ENCODE assay signal across 23 cellular contexts in the genomic region with DNA sequence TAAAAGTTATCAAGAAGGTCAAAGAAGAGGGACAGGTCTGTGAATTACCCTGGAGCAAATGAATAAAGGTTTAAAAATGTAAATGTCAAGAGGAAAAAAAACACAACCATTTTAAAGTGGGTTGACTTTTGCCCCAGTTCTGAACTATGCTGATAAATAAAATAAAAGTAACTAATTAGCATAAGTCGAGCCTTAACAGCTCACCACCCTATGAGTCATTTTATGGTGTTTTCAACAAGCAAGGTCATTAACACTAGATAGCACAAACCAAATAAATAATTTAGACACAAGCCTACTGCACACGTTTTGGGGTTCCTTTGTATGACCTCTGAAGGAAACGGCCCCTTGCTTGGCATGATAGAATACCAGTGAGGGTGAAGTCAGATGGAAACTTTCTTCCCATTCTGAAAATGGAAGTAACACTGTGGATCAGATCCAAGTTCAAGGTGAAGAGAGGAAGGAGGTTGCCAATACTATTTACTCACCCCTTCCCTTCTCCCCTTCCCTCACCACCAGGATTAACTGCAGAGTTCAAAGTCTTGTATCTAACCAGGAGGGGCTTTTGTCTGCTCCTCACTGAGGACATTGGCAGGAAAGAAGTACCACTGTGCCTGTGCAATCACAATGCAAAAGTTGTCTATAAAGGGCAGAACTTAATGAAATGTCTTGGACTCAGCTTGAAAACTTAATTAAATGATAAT.
A peak's percentile ranks its signal among the peaks of the same experiment; 100 is the strongest.
DNase-seq lines count a peak whose midpoint lies in the region; ATAC-seq, FAIRE-seq and TF ChIP-seq lines count a peak whose summit lies in the region.
"Had no signal": no experiment of that assay in that cellular context is flagged by ENCODE, and none has a peak within 500 bp of the region (broad histone marks: within the 10 kb centered on the region; RNA-seq: fewer than 3 reads in every experiment).

No MANE protein-coding gene starts in this region.

- TF ChIP-seq EP300 in suprapubic skin (IDR thresholded peaks at IDR 0.05), result no peak

- no peak for FAIRE-seq in frontal cortex (lab: Jason Lieb, UNC)
- FAIRE-seq: colon, keratinocyte had no signal

- no peak overlapping the region for H3K4me3 Mint-ChIP-seq in endodermal cell
- H3K4me3 Mint-ChIP-seq: activated CD8-positive, alpha-beta T cell treated with anti-CD3 and anti-CD28 coated beads for 36 hours had no signal

- H2AK5ac ChIP-seq in mesenchymal stem cell (ENCODE audit: low read length, severe bottlenecking), result no peak overlapping the region

- H3K79me1 ChIP-seq in mesenchymal stem cell (replicated peaks; ENCODE audit: low read length, poor library complexity, severe bottlenecking), result no peaks in the 10 kb centered on the region

- no peak overlapping the region for H3K18ac ChIP-seq in mesenchymal stem cell (ENCODE audit: low read depth in 1 of 2, low read length in 2 of 2)

- H3K27ac ChIP-seq in endodermal cell (ENCODE audit: low read depth, low read length), result no peak overlapping the region
- H3K27ac ChIP-seq in mesenchymal stem cell (ENCODE audit: low read length, poor library complexity, severe bottlenecking), result no peak overlapping the region
- H3K27ac ChIP-seq in suprapubic skin, result no peak overlapping the region
- H3K27ac ChIP-seq: BLaER1 treated with 17β-estradiol and CSF1 and Interleukin-3, amounts not matched to agents 10 nM and 100 nM; brain microvascular endothelial cell; esophagus muscularis mucosa; upper lobe of right lung had no signal

- H3K9me3 ChIP-seq in endodermal cell (ENCODE audit: control insufficient read depth, low read length) (no peaks in the 10 kb centered on the region), mesenchymal stem cell (ENCODE audit: control insufficient read depth, low read length) (no peaks in the 10 kb centered on the region), suprapubic skin (no peaks in the 10 kb centered on the region)
- H3K9me3 ChIP-seq: BLaER1 treated with 17β-estradiol and CSF1 and Interleukin-3, amounts not matched to agents 10 nM and 100 nM; esophagus muscularis mucosa; upper lobe of right lung had no signal

- H2AFZ ChIP-seq in mesenchymal stem cell (ENCODE audit: low read depth, low read length), result no peak overlapping the region

- no peak overlapping the region for H3K4ac ChIP-seq in mesenchymal stem cell (ENCODE audit: low read depth in 1 of 2, low read length in 2 of 2)

- WGBS in endodermal cell (ENCODE audit: insufficient coverage in 1 of 2, insufficient read length in 1 of 2), 2 experiments, result 83 to 90% methylated on average over 2 to 3 of the region's 3 CpGs
- WGBS in mesenchymal stem cell, result 33% methylated on average over 3 of the region's 3 CpGs
- WGBS in suprapubic skin, result 31% methylated on average over 3 of the region's 3 CpGs

- H3K4me2 ChIP-seq in mesenchymal stem cell (ENCODE audit: low read length, poor library complexity, severe bottlenecking), result no peak overlapping the region

- TF ChIP-seq CTCF in endodermal cell (conservative IDR thresholded peaks at IDR 0.05), result peak; percentile 22
- TF ChIP-seq CTCF in suprapubic skin (IDR thresholded peaks at IDR 0.05), result no peak

- no peaks in the 10 kb centered on the region for H3K27me3 Mint-ChIP-seq in endodermal cell (ENCODE audit: insufficient read depth)
- H3K27me3 Mint-ChIP-seq: activated CD8-positive, alpha-beta T cell treated with anti-CD3 and anti-CD28 coated beads for 36 hours had no signal

- ATAC-seq in HG03045 (IDR thresholded peaks at IDR 0.05; ENCODE audit: unreplicated experiment), result no peak
- ATAC-seq in HG03457 (IDR thresholded peaks at IDR 0.05; ENCODE audit: unreplicated experiment), result no peak
- ATAC-seq: activated CD8-positive, alpha-beta T cell treated with anti-CD3 and anti-CD28 coated beads for 36 hours had no signal

- no peak overlapping the region for H3K23ac ChIP-seq in mesenchymal stem cell (ENCODE audit: low read length in 2 of 2)

- H2BK12ac ChIP-seq in mesenchymal stem cell (ENCODE audit: low read length in 2 of 2), result no peak overlapping the region

- H3K9ac ChIP-seq in endodermal cell (ENCODE audit: extremely low read depth, low read length, poor library complexity, severe bottlenecking) (no peak overlapping the region), mesenchymal stem cell (ENCODE audit: low read length) (no peak overlapping the region)
- H3K9ac ChIP-seq: BLaER1 treated with 17β-estradiol and CSF1 and Interleukin-3, amounts not matched to agents 10 nM and 100 nM had no signal

- H3K27ac Mint-ChIP-seq in endodermal cell, result no peak overlapping the region
- H3K27ac Mint-ChIP-seq: activated CD8-positive, alpha-beta T cell treated with anti-CD3 and anti-CD28 coated beads for 36 hours had no signal

- H4K91ac ChIP-seq in mesenchymal stem cell (ENCODE audit: low read length), result no peak overlapping the region

- H2BK120ac ChIP-seq in mesenchymal stem cell (ENCODE audit: low read depth, low read length), result no peak overlapping the region

- H3K14ac ChIP-seq in mesenchymal stem cell (ENCODE audit: low read length in 2 of 2), result no peak overlapping the region

- H3K4me3 ChIP-seq in endodermal cell (ENCODE audit: low read length), result no peak overlapping the region
- no peak overlapping the region for H3K4me3 ChIP-seq in mesenchymal stem cell (ENCODE audit: insufficient read depth in 1 of 2, low read depth in 1 of 2, low read length in 2 of 2)
- H3K4me3 ChIP-seq in suprapubic skin, result no peak overlapping the region
- H3K4me3 ChIP-seq: BLaER1 treated with 17β-estradiol and CSF1 and Interleukin-3, amounts not matched to agents 10 nM and 100 nM; esophagus muscularis mucosa; upper lobe of right lung had no signal

- H3K27me3 ChIP-seq in endodermal cell (ENCODE audit: control insufficient read depth, insufficient read depth, low read length, poor library complexity, severe bottlenecking) (no peaks in the 10 kb centered on the region), mesenchymal stem cell (ENCODE audit: control insufficient read depth in 1 of 2, insufficient read depth in 1 of 2, low read length in 2 of 2) (peaks cover 0 to 9% of the 10 kb centered on the region in 2 experiments), suprapubic skin (no peaks in the 10 kb centered on the region)
- H3K27me3 ChIP-seq: BLaER1 treated with 17β-estradiol and CSF1 and Interleukin-3, amounts not matched to agents 10 nM and 100 nM; brain microvascular endothelial cell; esophagus muscularis mucosa; upper lobe of right lung had no signal

- no peaks in the 10 kb centered on the region for H3K9me3 Mint-ChIP-seq in endodermal cell
- H3K9me3 Mint-ChIP-seq: activated CD8-positive, alpha-beta T cell treated with anti-CD3 and anti-CD28 coated beads for 36 hours had no signal

- H3K36me3 ChIP-seq in endodermal cell (ENCODE audit: control insufficient read depth, insufficient read depth, low read length) (no peaks in the 10 kb centered on the region), mesenchymal stem cell (ENCODE audit: control insufficient read depth in 1 of 2, insufficient read depth in 2 of 2, low read depth in 1 of 2, low read length in 2 of 2) (no peaks in the 10 kb centered on the region), suprapubic skin (no peaks in the 10 kb centered on the region)
- H3K36me3 ChIP-seq: BLaER1 treated with 17β-estradiol and CSF1 and Interleukin-3, amounts not matched to agents 10 nM and 100 nM; brain microvascular endothelial cell; esophagus muscularis mucosa; upper lobe of right lung had no signal

- DNase-seq in A172 (ENCODE audit: low spot score), result peak; percentile 11
- peak; percentile 2 for DNase-seq in M059J (ENCODE audit: low read depth)
- no peak for DNase-seq in endodermal cell
- peak; percentile 7 for DNase-seq in mesenchymal stem cell
- no peak for DNase-seq in suprapubic skin (ENCODE audit: low spot score in 2 of 2)
- DNase-seq in frontal cortex (ENCODE audit: low spot score in 2 of 2), result no peak
- DNase-seq: activated CD8-positive, alpha-beta T cell treated with anti-CD3 and anti-CD28 coated beads for 36 hours; activated gamma-delta T cell; brain microvascular endothelial cell; effector memory CD4-positive, alpha-beta T cell; H7; NCI-H446 treated with DMSO at 0.1 percent for 48 hours; nucleus accumbens; OCI-M1; SHP77; T1000; upper lobe of right lung had no signal

- TF ChIP-seq POLR2A in suprapubic skin (IDR thresholded peaks at IDR 0.05), result no peak

- H3K36me3 Mint-ChIP-seq in endodermal cell (ENCODE audit: low read depth), result no peaks in the 10 kb centered on the region

- H2BK5ac ChIP-seq in mesenchymal stem cell (ENCODE audit: low read depth, low read length, poor library complexity, severe bottlenecking), result no peak overlapping the region

- H3K4me1 Mint-ChIP-seq in endodermal cell, result peaks cover 62% of the 10 kb centered on the region

- H3K4me1 ChIP-seq in endodermal cell (ENCODE audit: control insufficient read depth, insufficient read depth, low read length), result peaks cover 14% of the 10 kb centered on the region
- H3K4me1 ChIP-seq in mesenchymal stem cell (ENCODE audit: control insufficient read depth, insufficient read depth, low read depth, low read length), result peaks cover 1% of the 10 kb centered on the region
- peaks cover 17% of the 10 kb centered on the region for H3K4me1 ChIP-seq in suprapubic skin
- H3K4me1 ChIP-seq: upper lobe of right lung had no signal

- no peak overlapping the region for H4K8ac ChIP-seq in mesenchymal stem cell (ENCODE audit: low read length)

- no peak overlapping the region for H2BK15ac ChIP-seq in mesenchymal stem cell (ENCODE audit: low read depth, poor library complexity, severe bottlenecking)

Comparison
In these comparisons a context has a peak if more than half of its experiments do, and no peak if none do; other contexts are left out.
1. DNase-seq: peak in A172 (single experiment), M059J (single experiment) and mesenchymal stem cell (single experiment); none in endodermal cell (single experiment), suprapubic skin (0 of 2) and frontal cortex (0 of 2).